In the genomic region with DNA sequence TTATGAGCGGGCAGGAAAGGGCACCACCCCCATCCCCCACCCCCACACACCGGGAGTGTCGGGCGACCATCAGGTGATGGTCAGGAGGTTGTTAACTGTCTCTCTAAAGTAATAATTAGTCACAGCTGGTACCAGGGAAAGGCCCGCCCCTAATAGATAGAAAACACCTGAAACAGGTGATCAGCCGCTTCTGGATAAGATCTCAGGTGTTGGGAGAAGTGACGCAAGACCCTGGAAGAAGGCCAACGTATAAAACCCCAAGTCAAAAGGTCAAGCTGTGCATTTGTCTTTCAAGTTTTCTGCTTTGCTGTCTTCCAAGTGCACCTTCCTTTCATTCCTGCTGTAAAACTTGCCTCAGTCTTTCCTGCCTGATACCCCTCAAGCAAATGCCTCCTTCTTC, we compare ENCODE assay signal across 26 cellular contexts. TPM values are rescaled to one million over a fixed set of nuclear protein-coding genes. Genes with fewer than 3 reads are reported as not detected.
"Had no signal": no experiment of that assay in that cellular context is flagged by ENCODE, and none has a peak within 500 bp of the region (broad histone marks: within the 10 kb centered on the region; RNA-seq: fewer than 3 reads in every experiment).

No MANE protein-coding gene starts in this region.

- H3K9me3 Mint-ChIP-seq: activated naive CD4-positive, alpha-beta T cell treated with anti-CD3 and anti-CD28 coated beads, Interleukin-2, amount 50 U/mL, for 72 hours; dendritic cell treated with granulocyte-macrophage colony-stimulating factor and Interleukin-4, amounts not matched to agents 40 ng/mL and 50 ng/mL, for 4 days; stimulated activated effector memory CD8-positive, alpha-beta T cell treated with anti-CD3 and anti-CD28 coated beads, Interleukin-12 subunit alpha, Interleukin-12 subunit beta, amount 100 ng/mL, for 72 hours had no signal

- H3K9me3 ChIP-seq: adrenal gland, esophagus muscularis mucosa, gastroesophageal sphincter, heart left ventricle, neutrophil, stomach had no signal

- H3K4me1 Mint-ChIP-seq: stimulated activated effector memory CD8-positive, alpha-beta T cell treated with anti-CD3 and anti-CD28 coated beads, Interleukin-12 subunit alpha, Interleukin-12 subunit beta, amount 100 ng/mL, for 72 hours had no signal

- H3K4me3 ChIP-seq: gastroesophageal sphincter, lung, stomach had no signal

- H3K36me3 ChIP-seq: adrenal gland, esophagus muscularis mucosa, gastroesophageal sphincter, heart left ventricle, neutrophil, stomach, WERI-Rb-1 had no signal

- H3K27me3 ChIP-seq: adrenal gland, heart left ventricle, neutrophil, stomach had no signal

- H3K4me1 ChIP-seq: adrenal gland, esophagus muscularis mucosa, gastroesophageal sphincter, heart left ventricle, parathyroid adenoma had no signal

- DNase-seq: activated CD4-positive, alpha-beta T cell treated with anti-CD3 and anti-CD28 coated beads for 1 hour; activated CD8-positive, alpha-beta memory T cell treated with anti-CD3 and anti-CD28 coated beads for 24 hours; activated gamma-delta T cell treated with Interleukin-2 at 50 U/mL for 16 hours; activated T-cell treated with anti-CD3 and anti-CD28 coated beads, Interleukin-2, amount 50 U/mL, for 72 hours; adrenal gland; effector memory CD4-positive, alpha-beta T cell; heart left ventricle; kidney; stimulated activated CD4-positive, alpha-beta T cell treated with anti-CD3 and anti-CD28 coated beads, Interleukin-4, amount 100 ng/mL, for 24 hours; stomach; WERI-Rb-1 had no signal

- H3K36me3 Mint-ChIP-seq: activated naive CD4-positive, alpha-beta T cell treated with anti-CD3 and anti-CD28 coated beads, Interleukin-2, amount 50 U/mL, for 72 hours; natural killer cell treated with Interleukin-12 subunit alpha and Interleukin-12 subunit beta and Interleukin-15 and Interleukin-18, amount 100 ng/mL, for 72 hours; stimulated activated effector memory CD8-positive, alpha-beta T cell treated with anti-CD3 and anti-CD28 coated beads, Interleukin-12 subunit alpha, Interleukin-12 subunit beta, amount 100 ng/mL, for 72 hours; type B pancreatic cell had no signal

- H3K27me3 Mint-ChIP-seq: dendritic cell treated with granulocyte-macrophage colony-stimulating factor and Interleukin-4, amounts not matched to agents 40 ng/mL and 50 ng/mL, for 4 days; natural killer cell treated with Interleukin-12 subunit alpha and Interleukin-12 subunit beta and Interleukin-15 and Interleukin-18, amount 100 ng/mL, for 72 hours; type B pancreatic cell had no signal

- H3K27ac Mint-ChIP-seq: activated naive CD4-positive, alpha-beta T cell treated with anti-CD3 and anti-CD28 coated beads, Interleukin-2, amount 50 U/mL, for 72 hours; natural killer cell treated with Interleukin-12 subunit alpha and Interleukin-12 subunit beta and Interleukin-15 and Interleukin-18, amount 100 ng/mL, for 72 hours; stimulated activated effector memory CD8-positive, alpha-beta T cell treated with anti-CD3 and anti-CD28 coated beads, Interleukin-12 subunit alpha, Interleukin-12 subunit beta, amount 100 ng/mL, for 72 hours; type B pancreatic cell had no signal

- H3K27ac ChIP-seq: adrenal gland, esophagus muscularis mucosa, gastroesophageal sphincter, heart left ventricle, neutrophil, parathyroid adenoma, stomach, WERI-Rb-1 had no signal

- H3K4me3 Mint-ChIP-seq: type B pancreatic cell had no signal

RNA-seq across cellular contexts. Expression of a gene that starts 59.6 kb away (rescaled TPM):
- total RNA-seq: activated naive CD4-positive, alpha-beta T cell treated with anti-CD3 and anti-CD28 coated beads, Interleukin-2, amount 50 U/mL, for 72 hours; activated T-cell treated with anti-CD3 and anti-CD28 coated beads, Interleukin-2, amount 50 U/mL, for 72 hours; adrenal gland; chondrocyte; endothelial cell of umbilical vein; esophagus muscularis mucosa; gastroesophageal sphincter; heart left ventricle; kidney; left lobe of liver; lung; natural killer cell treated with Interleukin-12 subunit alpha and Interleukin-12 subunit beta and Interleukin-15 and Interleukin-18, amount 100 ng/mL, for 72 hours; sciatic nerve; stomach; temporal lobe had no signal
